ENCODE assay signal across 1 cellular context in genomic region chr9:111615928-111616327, GRCh38.
TF ChIP-seq lines count a peak whose summit lies in the region.

No MANE protein-coding gene starts in this region.

TF ChIP-seq in HepG2, 621 proteins besides CTCF, POLR2A, EP300 and RAD21:
- TF ChIP-seq ZNF570 (CRISPR knock-in tag; IDR thresholded peaks at IDR 0.05; ENCODE audit: borderline replicate concordance) (no peak), AKNA (CRISPR knock-in tag; IDR thresholded peaks at IDR 0.05; ENCODE audit: borderline replicate concordance) (no peak), CHCHD3 (CRISPR knock-in tag; IDR thresholded peaks at IDR 0.05) (no peak), ATAD3A (CRISPR knock-in tag; IDR thresholded peaks at IDR 0.05) (no peak), HMGXB3 (CRISPR knock-in tag; IDR thresholded peaks at IDR 0.05; ENCODE audit: borderline replicate concordance) (no peak), ZNF256 (CRISPR knock-in tag; conservative IDR thresholded peaks at IDR 0.05) (no peak), ARHGAP35 (CRISPR knock-in tag; IDR thresholded peaks at IDR 0.05; ENCODE audit: borderline replicate concordance) (no peak), CBFB (CRISPR knock-in tag; IDR thresholded peaks at IDR 0.05) (no peak), ZBTB25 (CRISPR knock-in tag; IDR thresholded peaks at IDR 0.05) (no peak), FOXO4 (CRISPR knock-in tag; conservative IDR thresholded peaks at IDR 0.05) (no peak), ZNF672 (CRISPR knock-in tag; IDR thresholded peaks at IDR 0.05) (no peak), SRSF4 (IDR thresholded peaks at IDR 0.05; ENCODE audit: low read depth, low read length, poor library complexity, severe bottlenecking) (no peak), ZNF3 (CRISPR knock-in tag; IDR thresholded peaks at IDR 0.05) (no peak)
